12 cellular contexts compared by ENCODE assay signal in the genomic region with DNA sequence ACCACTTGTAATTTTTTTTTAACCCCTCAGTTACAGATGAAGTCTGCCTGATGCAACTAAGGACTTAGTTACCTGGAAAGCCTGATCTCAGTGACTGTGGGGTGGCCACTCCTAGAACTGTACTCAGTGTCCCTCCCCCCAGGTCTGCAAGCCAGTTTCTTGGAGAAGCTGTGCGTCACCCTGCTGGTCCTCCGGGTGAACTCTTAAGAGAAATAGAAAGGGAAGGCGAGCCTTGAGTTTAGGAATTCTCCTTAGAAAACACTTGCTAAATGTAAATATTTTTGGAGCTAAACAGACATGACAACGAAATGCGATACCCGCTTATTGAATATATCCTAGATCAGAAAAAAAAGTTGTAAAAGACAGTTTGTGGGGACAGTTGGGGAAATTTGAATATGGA. TPM values are rescaled to one million over a fixed set of nuclear protein-coding genes. Genes with fewer than 3 reads are reported as not detected.
DNase-seq lines count a peak whose midpoint lies in the region; ATAC-seq, FAIRE-seq and TF ChIP-seq lines count a peak whose summit lies in the region.
"Had no signal": no experiment of that assay in that cellular context is flagged by ENCODE, and none has a peak within 500 bp of the region (broad histone marks: within the 10 kb centered on the region; RNA-seq: fewer than 3 reads in every experiment).

No MANE protein-coding gene starts in this region.

- FAIRE-seq in small intestine (lab: Jason Lieb, UNC), result no peak

- peak overlapping the region; percentile 46; the same call in 1 of the 3 replicates for H3K4me3 Mint-ChIP-seq in GM23338
- peak overlapping the region in 3 of 5 experiments; percentile 64 to 80 (median 65) for H3K4me3 Mint-ChIP-seq in brain

- no peaks in the 10 kb centered on the region for H3K9me2 ChIP-seq in GM23338 (ENCODE audit: insufficient read depth)

- WGBS in small intestine, 3 donors, result 49 to 71% (median 60%) methylated on average over 6 of the region's 6 CpGs

- H3K9me3 Mint-ChIP-seq in GM23338 (no peaks in the 10 kb centered on the region), brain (no peaks in the 10 kb centered on the region)

- no peaks in the 10 kb centered on the region for H3K27me3 ChIP-seq in GM23338 (ENCODE audit: insufficient read depth)
- no peaks in the 10 kb centered on the region for H3K27me3 ChIP-seq in small intestine (ENCODE audit: control insufficient read depth in 2 of 2, insufficient read depth in 2 of 2, low read length in 2 of 2)
- H3K27me3 ChIP-seq: foreskin keratinocyte had no signal

- H3K4me1 ChIP-seq in GM23338 (ENCODE audit: insufficient read depth) (peaks cover 20% of the 10 kb centered on the region), small intestine (ENCODE audit: control insufficient read depth in 2 of 2, insufficient read depth in 1 of 2, low read depth in 1 of 2, low read length in 1 of 2) (peaks cover 0 to 1% of the 10 kb centered on the region in 2 donors)

- H3K27me3 Mint-ChIP-seq in GM23338 (ENCODE audit: insufficient read depth, low read depth, poor library complexity) (no peaks in the 10 kb centered on the region), brain (peaks cover 3% of the 10 kb centered on the region)

- H3K79me2 ChIP-seq in GM23338 (replicated peaks; ENCODE audit: insufficient read depth), result no peaks in the 10 kb centered on the region

- H3K4me2 ChIP-seq in GM23338, result peak overlapping the region; percentile 61

- peak overlapping the region; percentile 36; the same call in 1 of the 2 replicates for H3K27ac ChIP-seq in GM23338 (ENCODE audit: low read depth)
- H3K27ac ChIP-seq in small intestine (ENCODE audit: low read depth in 1 of 2, low read length in 1 of 2), result no peak overlapping the region
- H3K27ac ChIP-seq: foreskin keratinocyte had no signal

- H3K27ac Mint-ChIP-seq in GM23338, result peak overlapping the region; percentile 86
- H3K27ac Mint-ChIP-seq in brain, result peak overlapping the region; percentile 14 to 91 (median 88)

- H3F3A ChIP-seq in GM23338 (replicated peaks; ENCODE audit: low read depth), result no peaks in the 10 kb centered on the region

- no peaks in the 10 kb centered on the region; the same call in 1 of the 2 replicates for H4K20me1 ChIP-seq in GM23338 (replicated peaks; ENCODE audit: insufficient read depth)

- H2AFZ ChIP-seq in GM23338, result no peak overlapping the region

- 0 out of 2 replicates have a peak overlapping the region, but pooled peaks have one; percentile 14 for H3K4me3 ChIP-seq in GM23338
- no peak overlapping the region for H3K4me3 ChIP-seq in small intestine (ENCODE audit: low read depth in 1 of 2, low read length in 2 of 2)

- H3K9me3 ChIP-seq in small intestine (ENCODE audit: control insufficient read depth, low read depth), result no peaks in the 10 kb centered on the region

- H3K36me3 ChIP-seq in GM23338 (ENCODE audit: insufficient read depth), result 0 out of 2 replicates have a peak, but pooled peaks cover 4% of the 10 kb centered on the region
- no peaks in the 10 kb centered on the region for H3K36me3 ChIP-seq in small intestine (ENCODE audit: control insufficient read depth in 2 of 2, insufficient read depth in 2 of 2, low read length in 2 of 2)

- H3K36me3 Mint-ChIP-seq in GM23338 (ENCODE audit: low read depth), result peaks cover 3% of the 10 kb centered on the region; the same call in 2 of the 3 replicates
- H3K36me3 Mint-ChIP-seq in brain, result peaks cover 9% of the 10 kb centered on the region

- DNase-seq in GM23338 (ENCODE audit: low spot score) (peak; percentile 61), iPS-NIHi11 (ENCODE audit: low spot score) (peak; percentile 37), small intestine (peak; percentile 58), GM13976 (ENCODE audit: low spot score) (no peak), Kasumi-1 (lab: John Stamatoyannopoulos, UW) (no peak)
- DNase-seq: activated CD4-positive, alpha-beta T cell treated with anti-CD3 and anti-CD28 coated beads, Interleukin-2, amount 50 U/mL, for 4 hours; foreskin keratinocyte; NCI-H2029; stimulated activated CD4-positive, alpha-beta T cell treated with anti-CD3 and anti-CD28 coated beads, Interleukin-4, amount 100 ng/mL, for 24 hours had no signal

- peaks cover 24% of the 10 kb centered on the region for H3K4me1 Mint-ChIP-seq in GM23338
- H3K4me1 Mint-ChIP-seq in brain, result peaks cover 22% of the 10 kb centered on the region

- TF ChIP-seq CTCF in GM23338 (conservative IDR thresholded peaks at IDR 0.05; ENCODE audit: low read depth in 2 of 2) (no peak), brain (conservative IDR thresholded peaks at IDR 0.05) (no peak), GM13976 (IDR thresholded peaks at IDR 0.05; ENCODE audit: borderline replicate concordance, control extremely low read depth, extremely low read depth, insufficient read depth, missing control alignments) (no peak)

- ATAC-seq in GM23338 (peak; percentile 81), HG02588 (IDR thresholded peaks at IDR 0.05; ENCODE audit: unreplicated experiment) (no peak), GM19467 (IDR thresholded peaks at IDR 0.05; ENCODE audit: unreplicated experiment) (no peak)
- ATAC-seq: foreskin keratinocyte had no signal

- in situ Hi-C loops in GM13976 (cut with MboI; ENCODE audit: low sequenced_read_pairs, unreplicated experiment), result no loop called here

TF ChIP-seq in GM23338, 12 proteins besides CTCF, POLR2A, EP300 and RAD21 (continues in another document):
- no peak for TF ChIP-seq CREB1 (CRISPR knock-in tag; IDR thresholded peaks at IDR 0.05; ENCODE audit: low read depth)
- TF ChIP-seq EZH2phosphoT487 (IDR thresholded peaks at IDR 0.05; ENCODE audit: unreplicated experiment), result no peak
- no peak for TF ChIP-seq ZNF331 (CRISPR knock-in tag; IDR thresholded peaks at IDR 0.05; ENCODE audit: low read depth)
- TF ChIP-seq, protein P1, sequence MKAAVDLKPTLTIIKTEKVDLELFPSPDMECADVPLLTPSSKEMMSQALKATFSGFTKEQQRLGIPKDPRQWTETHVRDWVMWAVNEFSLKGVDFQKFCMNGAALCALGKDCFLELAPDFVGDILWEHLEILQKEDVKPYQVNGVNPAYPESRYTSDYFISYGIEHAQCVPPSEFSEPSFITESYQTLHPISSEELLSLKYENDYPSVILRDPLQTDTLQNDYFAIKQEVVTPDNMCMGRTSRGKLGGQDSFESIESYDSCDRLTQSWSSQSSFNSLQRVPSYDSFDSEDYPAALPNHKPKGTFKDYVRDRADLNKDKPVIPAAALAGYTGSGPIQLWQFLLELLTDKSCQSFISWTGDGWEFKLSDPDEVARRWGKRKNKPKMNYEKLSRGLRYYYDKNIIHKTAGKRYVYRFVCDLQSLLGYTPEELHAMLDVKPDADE (IDR thresholded peaks at IDR 0.05), result no peak
- TF ChIP-seq JUNB (IDR thresholded peaks at IDR 0.05; ENCODE audit: unreplicated experiment), result no peak

RNA-seq across cellular contexts. Expression of a gene that starts 0.7 kb away (rescaled TPM):
- 0.50 and 0.94 TPM in 2 replicates for total RNA-seq in GM23338 (2014; rRNA removed; shearing (Covaris generic))
- polyA plus RNA-seq in GM23338 (2016; fragmentation: Nextera tagmentation; extraction: Ambion mirVana) (1.5 and 1.6 TPM in 2 replicates), brain (ENCODE audit: insufficient read depth, low read depth, low replicate concordance) (2.4 TPM), small intestine (1 to 10 TPM; 5.4 to 7.8 (median 6.0) TPM)

RNA-seq across cellular contexts. Expression of a gene that starts 17.4 kb away (rescaled TPM):
- 41.0 and 52.6 TPM in 2 replicates for total RNA-seq in GM23338 (2014; rRNA removed; shearing (Covaris generic))
- polyA plus RNA-seq in GM23338 (2016; fragmentation: Nextera tagmentation; extraction: Ambion mirVana), result 246 and 263 TPM in 2 replicates
- 200 TPM for polyA plus RNA-seq in brain (ENCODE audit: insufficient read depth, low read depth, low replicate concordance)
- polyA plus RNA-seq in small intestine, result 100 to 1,000 TPM; 288 to 345 (median 323) TPM

RNA-seq across cellular contexts. Expression of a gene that starts 50.9 kb away (rescaled TPM):
- total RNA-seq in GM23338 (2014; rRNA removed; shearing (Covaris generic)), result 68.3 and 84.0 TPM in 2 replicates
- polyA plus RNA-seq in GM23338 (2016; fragmentation: Nextera tagmentation; extraction: Ambion mirVana) (20.6 and 20.8 TPM in 2 replicates), brain (ENCODE audit: insufficient read depth, low read depth, low replicate concordance) (5.1 TPM), small intestine (1 to 10 TPM; 1.6 to 5.3 (median 2.2) TPM)

Comparison
In these comparisons a context has a peak if more than half of its experiments do, and no peak if none do; other contexts are left out.
1. DNase-seq: peak in GM23338 (single experiment), iPS-NIHi11 (single experiment) and small intestine (single experiment); none in GM13976 (single experiment) and Kasumi-1 (0 of 2).